In the genomic region with DNA sequence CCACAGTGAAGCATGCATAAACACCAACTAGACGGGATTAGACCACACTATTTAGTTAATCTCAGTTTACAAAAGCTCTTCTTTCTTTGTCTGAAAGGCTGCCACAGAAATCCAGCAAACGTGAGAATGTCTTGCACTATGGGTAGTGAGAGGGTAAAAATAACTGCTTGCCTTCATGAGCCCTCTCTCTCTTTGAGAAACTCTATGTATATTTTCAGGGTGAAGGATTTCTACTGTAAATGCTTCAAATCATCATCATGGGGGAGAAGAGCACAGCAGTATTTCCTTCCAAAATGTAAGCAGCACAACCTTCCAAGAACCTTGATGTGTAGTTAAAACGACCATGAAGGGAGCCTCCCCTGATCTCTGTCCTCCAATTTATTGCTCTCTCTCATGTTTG, we compare ENCODE assay signal across 14 cellular contexts.
"Had no signal": no experiment of that assay in that cellular context is flagged by ENCODE, and none has a peak within 500 bp of the region (broad histone marks: within the 10 kb centered on the region; RNA-seq: fewer than 3 reads in every experiment).

No MANE protein-coding gene starts in this region.

- ATAC-seq: activated CD4-positive, alpha-beta T cell treated with anti-CD3 and anti-CD28 coated beads for 36 hours; activated CD8-positive, alpha-beta T cell treated with anti-CD3 and anti-CD28 coated beads, Interleukin-2, amount 10 ng/mL, durations not matched to agents 7 days and 5 days; esophagus mucosa; naive thymus-derived CD8-positive, alpha-beta T cell; sciatic nerve; stimulated activated naive B cell treated with anti-CD40 and anti-IgM and Interleukin-4, amounts not matched to agents 10 μg/mL and 1 μg/mL and 100 μg/mL, for 72 hours had no signal

- H3K9me3 Mint-ChIP-seq: activated T-helper 1 cell treated with anti-CD3 and anti-CD28 coated beads, Interleukin-12 subunit alpha, Interleukin-12 subunit beta, Interleukin-2, Interleukin-4 antibody, amounts not matched to agents 30 ng/mL and 10 ng/mL and 1 ng/mL, durations not matched to agents 14 hours and 24 hours and 36 hours; stimulated activated naive B cell treated with anti-CD40 and anti-IgM and Interleukin-4, amounts not matched to agents 10 μg/mL and 1 μg/mL and 100 μg/mL, for 72 hours had no signal

- H3K27me3 Mint-ChIP-seq: activated CD4-positive, alpha-beta T cell treated with anti-CD3 and anti-CD28 coated beads for 36 hours; naive thymus-derived CD8-positive, alpha-beta T cell; stimulated activated naive B cell treated with anti-CD40 and anti-IgM and Interleukin-4, amounts not matched to agents 10 μg/mL and 1 μg/mL and 100 μg/mL, for 72 hours had no signal

- DNase-seq: activated CD4-positive, alpha-beta T cell treated with anti-CD3 and anti-CD28 coated beads for 36 hours; activated CD8-positive, alpha-beta T cell treated with anti-CD3 and anti-CD28 coated beads, Interleukin-2, amount 10 ng/mL, durations not matched to agents 7 days and 5 days; activated naive CD4-positive, alpha-beta T cell; dorsolateral prefrontal cortex; hypothalamus; naive thymus-derived CD8-positive, alpha-beta T cell; spleen; stimulated activated CD4-positive, alpha-beta T cell treated with anti-CD3 and anti-CD28 coated beads, Interleukin-1b, Interleukin-23, amount 100 ng/mL, for 48 hours; stimulated activated naive B cell treated with anti-CD40 and anti-IgM and Interleukin-4, amounts not matched to agents 10 μg/mL and 1 μg/mL and 100 μg/mL, for 72 hours; substantia nigra; upper lobe of left lung had no signal

- H3K27ac Mint-ChIP-seq: activated CD4-positive, alpha-beta T cell treated with anti-CD3 and anti-CD28 coated beads for 36 hours; activated CD8-positive, alpha-beta T cell treated with anti-CD3 and anti-CD28 coated beads, Interleukin-2, amount 10 ng/mL, durations not matched to agents 7 days and 5 days; activated T-helper 1 cell treated with anti-CD3 and anti-CD28 coated beads, Interleukin-12 subunit alpha, Interleukin-12 subunit beta, Interleukin-2, Interleukin-4 antibody, amounts not matched to agents 30 ng/mL and 10 ng/mL and 1 ng/mL, durations not matched to agents 14 hours and 24 hours and 36 hours; naive thymus-derived CD8-positive, alpha-beta T cell; stimulated activated naive B cell treated with anti-CD40 and anti-IgM and Interleukin-4, amounts not matched to agents 10 μg/mL and 1 μg/mL and 100 μg/mL, for 72 hours had no signal

- H3K4me1 Mint-ChIP-seq: activated CD4-positive, alpha-beta T cell treated with anti-CD3 and anti-CD28 coated beads for 36 hours; naive thymus-derived CD8-positive, alpha-beta T cell; stimulated activated naive B cell treated with anti-CD40 and anti-IgM and Interleukin-4, amounts not matched to agents 10 μg/mL and 1 μg/mL and 100 μg/mL, for 72 hours had no signal

- H3K4me3 Mint-ChIP-seq: activated CD4-positive, alpha-beta T cell treated with anti-CD3 and anti-CD28 coated beads for 36 hours; activated CD8-positive, alpha-beta T cell treated with anti-CD3 and anti-CD28 coated beads, Interleukin-2, amount 10 ng/mL, durations not matched to agents 7 days and 5 days; activated T-helper 1 cell treated with anti-CD3 and anti-CD28 coated beads, Interleukin-12 subunit alpha, Interleukin-12 subunit beta, Interleukin-2, Interleukin-4 antibody, amounts not matched to agents 30 ng/mL and 10 ng/mL and 1 ng/mL, durations not matched to agents 14 hours and 24 hours and 36 hours; naive thymus-derived CD8-positive, alpha-beta T cell; stimulated activated naive B cell treated with anti-CD40 and anti-IgM and Interleukin-4, amounts not matched to agents 10 μg/mL and 1 μg/mL and 100 μg/mL, for 72 hours had no signal
